ENCODE assay signal across 16 cellular contexts in the genomic region with DNA sequence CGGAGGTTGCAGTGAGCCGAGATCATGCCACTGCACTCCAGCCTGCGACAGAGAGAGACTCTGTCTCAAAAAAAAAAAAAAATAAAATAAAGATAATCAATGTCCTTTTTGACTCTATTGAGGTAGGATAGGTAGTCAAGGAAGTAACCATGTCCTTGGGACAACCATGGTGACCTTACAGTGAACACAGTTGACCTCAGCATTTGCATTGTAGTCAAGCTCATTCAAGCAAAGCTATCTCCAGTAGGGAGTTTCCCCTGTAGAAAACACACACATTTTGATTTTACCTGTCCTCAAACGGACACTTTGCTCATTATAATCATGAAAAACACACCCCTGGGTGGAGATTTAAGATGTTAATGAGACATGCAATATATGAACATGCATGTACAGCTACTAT.
DNase-seq lines count a peak whose midpoint lies in the region; ATAC-seq lines count a peak whose summit lies in the region.
"Had no signal": no experiment of that assay in that cellular context is flagged by ENCODE, and none has a peak within 500 bp of the region (broad histone marks: within the 10 kb centered on the region; RNA-seq: fewer than 3 reads in every experiment).

No MANE protein-coding gene starts in this region.

- no peak overlapping the region for H3K4me3 Mint-ChIP-seq in activated CD4-positive, alpha-beta memory T cell treated with anti-CD3 and anti-CD28 coated beads for 36 hours
- H3K4me3 Mint-ChIP-seq: activated T-helper 1 cell treated with anti-CD3 and anti-CD28 coated beads, Interleukin-12 subunit alpha, Interleukin-12 subunit beta, Interleukin-2, Interleukin-4 antibody, amounts not matched to agents 30 ng/mL and 10 ng/mL and 1 ng/mL, durations not matched to agents 14 hours and 24 hours and 36 hours; dendritic cell treated with granulocyte-macrophage colony-stimulating factor and Interleukin-4, amounts not matched to agents 40 ng/mL and 50 ng/mL, for 4 days; T-helper 1 cell treated with Interleukin-12 subunit alpha and Interleukin-12 subunit beta and Interleukin-4 antibody, amounts not matched to agents 30 μg/mL and 1 μg/mL, for 36 hours had no signal

- POLR2A ChIA-PET in activated CD4-positive, alpha-beta memory T cell treated with anti-CD3 and anti-CD28 coated beads for 36 hours (lab: Charles Lee) = no interaction called here

- peaks cover 12% of the 10 kb centered on the region for H3K27me3 Mint-ChIP-seq in activated CD4-positive, alpha-beta memory T cell treated with anti-CD3 and anti-CD28 coated beads for 36 hours
- H3K27me3 Mint-ChIP-seq: dendritic cell treated with granulocyte-macrophage colony-stimulating factor and Interleukin-4, amounts not matched to agents 40 ng/mL and 50 ng/mL, for 4 days had no signal

- no peaks in the 10 kb centered on the region for H3K4me1 Mint-ChIP-seq in activated CD4-positive, alpha-beta memory T cell treated with anti-CD3 and anti-CD28 coated beads for 36 hours (ENCODE audit: low read depth)

- DNase-seq in NCI-H1092 (lab: John Stamatoyannopoulos, UW) = no peak
- DNase-seq in NCI-H345 treated with DMSO at 0.1 percent for 48 hours (lab: John Stamatoyannopoulos, UW; ENCODE audit: unreplicated experiment) = no peak
- DNase-seq in activated CD8-positive, alpha-beta memory T cell treated with anti-CD3 and anti-CD28 coated beads, Interleukin-2, amount 50 U/mL, for 48 hours = no peak
- no peak for DNase-seq in activated CD4-positive, alpha-beta memory T cell treated with anti-CD3 and anti-CD28 coated beads for 36 hours
- DNase-seq: activated CD4-positive, alpha-beta T cell treated with anti-CD3 and anti-CD28 coated beads for 4 hours; DMS79 treated with DMSO at 0.1 percent for 48 hours; MV-4-11; PC-9 had no signal

- H3K27ac Mint-ChIP-seq in activated CD4-positive, alpha-beta memory T cell treated with anti-CD3 and anti-CD28 coated beads for 36 hours = no peak overlapping the region
- H3K27ac Mint-ChIP-seq: activated T-helper 1 cell treated with anti-CD3 and anti-CD28 coated beads, Interleukin-12 subunit alpha, Interleukin-12 subunit beta, Interleukin-2, Interleukin-4 antibody, amounts not matched to agents 30 ng/mL and 10 ng/mL and 1 ng/mL, durations not matched to agents 14 hours and 24 hours and 36 hours; dendritic cell treated with granulocyte-macrophage colony-stimulating factor and Interleukin-4, amounts not matched to agents 40 ng/mL and 50 ng/mL, for 4 days; T-helper 1 cell treated with Interleukin-12 subunit alpha and Interleukin-12 subunit beta and Interleukin-4 antibody, amounts not matched to agents 30 μg/mL and 1 μg/mL, for 36 hours had no signal

- ATAC-seq in GM18520 (IDR thresholded peaks at IDR 0.05; ENCODE audit: unreplicated experiment) = peak; percentile 69
- ATAC-seq in GM21381 (IDR thresholded peaks at IDR 0.05; ENCODE audit: unreplicated experiment) = peak; percentile 68
- peak; percentile 98 for ATAC-seq in HG02885 (IDR thresholded peaks at IDR 0.05; ENCODE audit: poor library complexity, unreplicated experiment)
- peak; percentile 83 for ATAC-seq in HG03469 (IDR thresholded peaks at IDR 0.05; ENCODE audit: unreplicated experiment)
- ATAC-seq: HepG2 had no signal

- CTCF ChIA-PET in activated CD4-positive, alpha-beta memory T cell treated with anti-CD3 and anti-CD28 coated beads for 36 hours (lab: Charles Lee) = no interaction called here

- H3K9me3 Mint-ChIP-seq in activated CD4-positive, alpha-beta memory T cell treated with anti-CD3 and anti-CD28 coated beads for 36 hours = no peaks in the 10 kb centered on the region
- H3K9me3 Mint-ChIP-seq: activated T-helper 1 cell treated with anti-CD3 and anti-CD28 coated beads, Interleukin-12 subunit alpha, Interleukin-12 subunit beta, Interleukin-2, Interleukin-4 antibody, amounts not matched to agents 30 ng/mL and 10 ng/mL and 1 ng/mL, durations not matched to agents 14 hours and 24 hours and 36 hours; T-helper 1 cell treated with Interleukin-12 subunit alpha and Interleukin-12 subunit beta and Interleukin-4 antibody, amounts not matched to agents 30 μg/mL and 1 μg/mL, for 36 hours had no signal

- H3K36me3 Mint-ChIP-seq in activated CD4-positive, alpha-beta memory T cell treated with anti-CD3 and anti-CD28 coated beads for 36 hours = no peaks in the 10 kb centered on the region

- intact Hi-C loops in activated CD4-positive, alpha-beta memory T cell treated with anti-CD3 and anti-CD28 coated beads for 36 hours (cut with micrococcal nuclease) = no loop called here
